ENCODE assay signal across 1 cellular context in the genomic region with DNA sequence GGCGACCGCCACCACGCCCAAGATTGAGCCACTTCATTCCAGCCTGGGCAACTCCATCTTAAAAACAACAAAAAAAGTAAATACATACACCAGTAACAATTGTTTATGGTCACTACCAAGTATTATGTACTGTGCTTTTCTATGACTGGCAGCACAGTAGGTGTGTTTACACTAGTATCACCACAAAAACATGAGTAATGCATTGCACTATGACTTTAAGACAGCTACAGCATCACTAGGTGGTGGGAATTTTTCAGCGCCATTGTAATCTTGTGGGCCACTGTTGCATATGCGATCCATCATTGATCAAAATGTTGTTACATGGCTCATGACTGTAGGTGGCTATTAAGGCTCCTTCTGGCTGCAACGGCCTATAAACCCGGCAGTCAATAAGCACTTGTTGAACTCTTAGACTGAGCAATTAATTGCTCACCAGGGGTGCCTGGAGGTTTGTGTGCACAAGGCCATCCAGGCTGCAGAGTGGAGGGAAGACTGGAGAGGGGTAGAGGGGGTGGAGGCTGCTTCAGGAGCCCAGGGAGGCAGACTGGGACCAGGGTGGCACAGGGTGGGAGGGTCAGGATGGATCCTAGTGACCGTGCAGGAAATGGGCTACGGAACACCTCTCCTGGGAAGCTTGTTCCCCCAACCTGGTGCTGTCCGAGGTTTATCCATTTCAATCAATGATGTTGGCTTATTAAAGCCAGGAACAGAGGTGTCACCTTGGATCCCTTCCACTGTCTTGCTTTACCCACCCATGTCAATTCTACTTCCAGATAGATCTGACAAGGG.
TF ChIP-seq lines count a peak whose summit lies in the region.

No MANE protein-coding gene starts in this region.

TF ChIP-seq in A549, 52 proteins besides CTCF, POLR2A, EP300 and RAD21:
- TF ChIP-seq ZC3H11A (IDR thresholded peaks at IDR 0.05): no peak
- no peak for TF ChIP-seq HOXB13 (CRISPR knock-in tag; IDR thresholded peaks at IDR 0.05; ENCODE audit: low read depth)
